Comparison of ENCODE assay signal across 21 cellular contexts in genomic region chr2:29124504-29124903, GRCh38. TPM values are rescaled to one million over a fixed set of nuclear protein-coding genes. Genes with fewer than 3 reads are reported as not detected.
DNase-seq lines count a peak whose midpoint lies in the region; ATAC-seq and TF ChIP-seq lines count a peak whose summit lies in the region.
"Had no signal": no experiment of that assay in that cellular context is flagged by ENCODE, and none has a peak within 500 bp of the region (broad histone marks: within the 10 kb centered on the region; RNA-seq: fewer than 3 reads in every experiment).

No MANE protein-coding gene starts in this region.

- POLR2A ChIA-PET in PC-9 (lab: Charles Lee; ENCODE audit: unreplicated experiment): no interaction called here

- no peaks in the 10 kb centered on the region for H3K9me2 ChIP-seq in PC-9 (ENCODE audit: insufficient read depth)

- peaks cover 45% of the 10 kb centered on the region for H3F3A ChIP-seq in PC-9 (ENCODE audit: insufficient read depth, low read depth)

- no peaks in the 10 kb centered on the region for H3K27me3 Mint-ChIP-seq in activated naive CD4-positive, alpha-beta T cell treated with anti-CD3 and anti-CD28 coated beads, Interleukin-2, amount 50 U/mL, for 24 hours
- H3K27me3 Mint-ChIP-seq: B cell had no signal

- no peak for ATAC-seq in gastroesophageal sphincter

- H3K36me3 Mint-ChIP-seq in activated naive CD4-positive, alpha-beta T cell treated with anti-CD3 and anti-CD28 coated beads, Interleukin-2, amount 50 U/mL, for 24 hours: peaks cover 43% of the 10 kb centered on the region

- CTCF ChIA-PET in PC-9 (lab: Charles Lee): no interaction called here

- peaks cover 62% of the 10 kb centered on the region for H3K4me1 Mint-ChIP-seq in activated naive CD4-positive, alpha-beta T cell treated with anti-CD3 and anti-CD28 coated beads, Interleukin-2, amount 50 U/mL, for 24 hours

- H3K9me3 ChIP-seq in PC-9 (ENCODE audit: insufficient read depth, low read depth) (peaks cover 65% of the 10 kb centered on the region), osteoblast (ENCODE audit: low read depth, low read length) (no peaks in the 10 kb centered on the region), gastroesophageal sphincter (peaks cover 0 to 10% (median 0%) of the 10 kb centered on the region in 3 donors), SJCRH30 (replicated peaks) (peaks cover 14% of the 10 kb centered on the region; the same call in 1 of the 2 replicates)

- in situ Hi-C loops in brain microvascular endothelial cell (cut with HindIII; ENCODE audit: low pct_ligation_motif_present, low sequenced_read_pairs): no loop called here

- BruUV-seq in PC-9 (replicated peaks; lab: Mats Ljungman, UMichigan): no TSS peak

- H3K79me2 ChIP-seq in PC-9 (ENCODE audit: low read depth) (peaks cover 91% of the 10 kb centered on the region), osteoblast (ENCODE audit: insufficient read depth, low read length) (peaks cover 72% of the 10 kb centered on the region)

- 83 to 100% methylated on average over 1 of the region's 1 CpG for WGBS in gastroesophageal sphincter (ENCODE audit: low coverage in 1 of 2), 2 donors

- no peak overlapping the region for H3K4me2 ChIP-seq in PC-9
- no peak overlapping the region for H3K4me2 ChIP-seq in osteoblast (ENCODE audit: insufficient read depth, low read length)

- no peak for TF ChIP-seq POLR2A in gastroesophageal sphincter (IDR thresholded peaks at IDR 0.05)

- H3K4me1 ChIP-seq in PC-9 (replicated peaks; ENCODE audit: insufficient read depth) (peaks cover 73% of the 10 kb centered on the region), osteoblast (ENCODE audit: insufficient read depth, low read length) (peaks cover 40% of the 10 kb centered on the region), gastroesophageal sphincter (peaks cover 2 to 43% (median 3%) of the 10 kb centered on the region in 3 donors), SJCRH30 (no peaks in the 10 kb centered on the region)

- DNase-seq in activated naive CD4-positive, alpha-beta T cell treated with anti-CD3 and anti-CD28 coated beads, Interleukin-2, amount 50 U/mL, for 16 hours: no peak
- DNase-seq in PC-9: no peak
- no peak for DNase-seq in brain microvascular endothelial cell
- DNase-seq in osteoblast (ENCODE audit: insufficient read length, low spot score, missing footprints): no peak
- no peak for DNase-seq in SJCRH30
- no peak for DNase-seq in activated CD4-positive, CD25-positive, alpha-beta regulatory T cell (lab: John Stamatoyannopoulos, UW)
- DNase-seq: DMS79 treated with DMSO at 0.1 percent for 48 hours, H7, Kasumi-1, MG63, NCI-H1417, NCI-H1694 treated with DMSO at 0.1 percent for 48 hours, NCI-H2081 treated with DMSO at 0.1 percent for 48 hours, NCI-H446, NCI-H526, OCI-M1 had no signal

- H3K27ac ChIP-seq in PC-9 (peak overlapping the region; percentile 100), brain microvascular endothelial cell (peak overlapping the region; percentile 92), osteoblast (ENCODE audit: low read depth, low read length) (peak overlapping the region; percentile 77), gastroesophageal sphincter (no peak overlapping the region), SJCRH30 (no peak overlapping the region)

- H2AFZ ChIP-seq in PC-9 (no peak overlapping the region), osteoblast (ENCODE audit: low read length) (no peak overlapping the region)

- H3K27me3 ChIP-seq in PC-9 (ENCODE audit: insufficient read depth, low read depth): no peaks in the 10 kb centered on the region
- no peaks in the 10 kb centered on the region for H3K27me3 ChIP-seq in brain microvascular endothelial cell (replicated peaks)
- no peaks in the 10 kb centered on the region for H3K27me3 ChIP-seq in osteoblast (ENCODE audit: insufficient read depth, low read length)
- H3K27me3 ChIP-seq in gastroesophageal sphincter: no peaks in the 10 kb centered on the region
- H3K27me3 ChIP-seq in SJCRH30: no peaks in the 10 kb centered on the region
- H3K27me3 ChIP-seq: MG63 had no signal

- no peak for TF ChIP-seq CTCF in PC-9 (conservative IDR thresholded peaks at IDR 0.05)
- TF ChIP-seq CTCF in brain microvascular endothelial cell (IDR thresholded peaks at IDR 0.05; ENCODE audit: low read depth, low read length, missing control alignments): no peak
- TF ChIP-seq CTCF in osteoblast (IDR thresholded peaks at IDR 0.05; ENCODE audit: extremely low read depth, low read depth, low read length): no peak
- no peak for TF ChIP-seq CTCF in gastroesophageal sphincter (IDR thresholded peaks at IDR 0.05)

- H3K36me3 ChIP-seq in PC-9 (ENCODE audit: low read depth): peaks cover 85% of the 10 kb centered on the region
- H3K36me3 ChIP-seq in brain microvascular endothelial cell (replicated peaks): peaks cover 2% of the 10 kb centered on the region
- peaks cover 23% of the 10 kb centered on the region for H3K36me3 ChIP-seq in osteoblast (ENCODE audit: insufficient read depth, low read length)
- peaks cover 0 to 37% of the 10 kb centered on the region in 2 donors for H3K36me3 ChIP-seq in gastroesophageal sphincter
- H3K36me3 ChIP-seq in SJCRH30: peaks cover 18% of the 10 kb centered on the region

- no peaks in the 10 kb centered on the region for H4K20me1 ChIP-seq in PC-9 (ENCODE audit: insufficient read depth)
- H4K20me1 ChIP-seq in osteoblast (ENCODE audit: insufficient read depth, low read length): no peaks in the 10 kb centered on the region

- H3K4me3 Mint-ChIP-seq in activated naive CD4-positive, alpha-beta T cell treated with anti-CD3 and anti-CD28 coated beads, Interleukin-2, amount 50 U/mL, for 24 hours: peak overlapping the region; percentile 19
- H3K4me3 Mint-ChIP-seq: B cell, CD14-positive monocyte had no signal

- peaks cover 7% of the 10 kb centered on the region for H3K9me3 Mint-ChIP-seq in activated naive CD4-positive, alpha-beta T cell treated with anti-CD3 and anti-CD28 coated beads, Interleukin-2, amount 50 U/mL, for 24 hours

- intact Hi-C loops in PC-9 (cut with micrococcal nuclease; ENCODE audit: unreplicated experiment): no loop called here

- no peak overlapping the region for H3K27ac Mint-ChIP-seq in activated naive CD4-positive, alpha-beta T cell treated with anti-CD3 and anti-CD28 coated beads, Interleukin-2, amount 50 U/mL, for 24 hours
- H3K27ac Mint-ChIP-seq: B cell had no signal

- no peak for TF ChIP-seq EP300 in gastroesophageal sphincter (IDR thresholded peaks at IDR 0.05)

- H3K4me3 ChIP-seq in PC-9 (peak overlapping the region; percentile 54), brain microvascular endothelial cell (ENCODE audit: low read depth, low read length) (no peak overlapping the region), osteoblast (ENCODE audit: insufficient read depth, low read length) (no peak overlapping the region), gastroesophageal sphincter (no peak overlapping the region), SJCRH30 (no peak overlapping the region)
- H3K4me3 ChIP-seq: MG63 had no signal

RNA-seq across cellular contexts. Expression of gene CLIP4, which starts 9.3 kb away (rescaled TPM):
- 107 and 134 TPM in 2 replicates for total RNA-seq in PC-9 (2021)
- 124 and 136 TPM in 2 replicates for total RNA-seq in osteoblast
- total RNA-seq in gastroesophageal sphincter: 10 to 100 TPM; 64.7 to 96.0 (median 77.3) TPM
- total RNA-seq in SJCRH30 (2014; rRNA removed; shearing (Covaris generic)): 17.6 and 19.6 TPM in 2 replicates

RNA-seq across cellular contexts. Expression of gene PCARE, which starts 50.2 kb away (rescaled TPM):
- total RNA-seq in PC-9 (2021) (not detected in 2 replicates), osteoblast (not detected in 2 replicates), gastroesophageal sphincter (under 1 TPM in 1 of 4 donors, not detected in 3; under 0.01 TPM)
- 0.02 TPM in 1 of 2 replicates, not detected in the other for total RNA-seq in SJCRH30 (2014; rRNA removed; shearing (Covaris generic))
- total RNA-seq: A172, B cell, H7 had no signal

Comparison
In these comparisons a context has a peak if more than half of its experiments do, and no peak if none do; other contexts are left out.
1. H3K27ac ChIP-seq: peak in PC-9 (single experiment), brain microvascular endothelial cell (single experiment) and osteoblast (single experiment); none in gastroesophageal sphincter (0 of 4) and SJCRH30 (single experiment).